Comparison of ENCODE assay signal across 8 cellular contexts in the genomic region with DNA sequence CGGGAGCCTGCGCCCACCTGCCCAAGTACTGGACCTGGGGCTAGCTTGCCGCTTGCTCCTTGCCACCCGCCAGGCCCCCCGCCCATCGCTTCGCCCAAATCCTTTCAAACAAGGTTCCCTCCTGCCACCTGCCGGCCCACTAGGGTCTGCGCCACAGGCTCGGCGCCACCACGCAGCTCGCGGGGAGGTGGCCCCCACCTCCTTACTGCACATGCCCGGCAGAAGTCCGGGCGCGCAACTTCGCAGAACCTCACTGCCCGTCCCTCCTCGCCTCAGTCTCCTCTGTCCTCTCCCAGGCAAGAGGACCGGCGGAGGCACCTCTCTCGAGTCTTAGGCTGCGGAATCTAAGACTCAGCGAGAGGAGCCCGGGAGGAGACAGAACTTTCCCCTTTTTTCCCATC. TPM values are rescaled to one million over a fixed set of nuclear protein-coding genes. Genes with fewer than 3 reads are reported as not detected.
A peak's percentile ranks its signal among the peaks of the same experiment; 100 is the strongest.
DNase-seq lines count a peak whose midpoint lies in the region; ATAC-seq and TF ChIP-seq lines count a peak whose summit lies in the region.

No MANE protein-coding gene starts in this region.

- H3K36me3 ChIP-seq in A673 (ENCODE audit: insufficient read depth, low read length, poor library complexity, severe bottlenecking) = no peaks in the 10 kb centered on the region
- no peaks in the 10 kb centered on the region for H3K36me3 ChIP-seq in mammary epithelial cell (ENCODE audit: insufficient read depth, low read length)
- H3K36me3 ChIP-seq in lower lobe of right lung = no peaks in the 10 kb centered on the region
- H3K36me3 ChIP-seq in tibial artery = no peaks in the 10 kb centered on the region

- no peaks in the 10 kb centered on the region for H4K20me1 ChIP-seq in mammary epithelial cell (ENCODE audit: insufficient read depth, low read length)

- CTCF ChIA-PET in A673 (lab: Charles Lee) = interaction anchor here (1.0 kb wide), 3 partner anchors 22 to 358 kb away, joined by 3 read pairs; partner anchors contain the start of gene STX16
- CTCF ChIA-PET in mammary epithelial cell (lab: Charles Lee; ENCODE audit: low non-redundant PET) = no interaction called here

- H3K27ac ChIP-seq in A673 (ENCODE audit: low read depth, low read length, poor library complexity, severe bottlenecking) (no peak overlapping the region), mammary epithelial cell (ENCODE audit: insufficient read depth, low read depth, low read length) (no peak overlapping the region), lower lobe of right lung (no peak overlapping the region), tibial artery (no peak overlapping the region)

- peak; percentile 45 for DNase-seq in A673 (ENCODE audit: low spot score)
- DNase-seq in GM13977 (ENCODE audit: low spot score) = peak; percentile 67
- peak; percentile 29 for DNase-seq in T follicular helper cell (ENCODE audit: low read depth)
- DNase-seq in mammary epithelial cell = peak; percentile 16
- no peak for DNase-seq in lower lobe of right lung
- peak in 1 of 2 donors; percentile 54 for DNase-seq in tibial artery
- no peak for DNase-seq in MV-4-11 (lab: John Stamatoyannopoulos, UW)

- intact Hi-C loops in A673 (cut with micrococcal nuclease; ENCODE audit: unreplicated experiment) = no loop called here
- intact Hi-C loops in mammary epithelial cell (cut with micrococcal nuclease) = loop anchor here (1.0 to 5.0 kb wide), 2 partner anchors 358 to 607 kb away; no protein-coding TSS in a partner anchor
- intact Hi-C loops in lower lobe of right lung (cut with DNase I) = no loop called here
- intact Hi-C loops in tibial artery (cut with DNase I; ENCODE audit: low total_unique reads) = no loop called here

- peak overlapping the region; percentile 68 for H3K4me2 ChIP-seq in mammary epithelial cell (ENCODE audit: insufficient read depth, low read depth, low read length)

- no peaks in the 10 kb centered on the region for H3K4me1 ChIP-seq in A673 (ENCODE audit: insufficient read depth, low read length, poor library complexity, severe bottlenecking)
- H3K4me1 ChIP-seq in mammary epithelial cell (ENCODE audit: insufficient read depth, low read length) = no peaks in the 10 kb centered on the region
- H3K4me1 ChIP-seq in lower lobe of right lung = no peaks in the 10 kb centered on the region
- H3K4me1 ChIP-seq in tibial artery = peaks cover 0 to 12% (median 5%) of the 10 kb centered on the region in 4 donors

- BruUV-seq in A673 (replicated peaks; lab: Mats Ljungman, UMichigan) = no TSS peak
- BruUV-seq in mammary epithelial cell (replicated peaks; lab: Mats Ljungman, UMichigan) = no TSS peak

- no peak overlapping the region for H3K4me3 ChIP-seq in A673 (ENCODE audit: low read depth, low read length, poor library complexity, severe bottlenecking)
- peak overlapping the region; percentile 6 to 24 (median 22) for H3K4me3 ChIP-seq in mammary epithelial cell (replicated peaks in 1 of 3; ENCODE audit: insufficient read depth in 1 of 3, low read depth in 2 of 3, low read length in 3 of 3)
- H3K4me3 ChIP-seq in lower lobe of right lung = peak overlapping the region; percentile 11
- no peak overlapping the region for H3K4me3 ChIP-seq in tibial artery

- dilution Hi-C loops in mammary epithelial cell (cut with HindIII; ENCODE audit: low sequenced_read_pairs) = no loop called here

- WGBS in mammary epithelial cell (ENCODE audit: low coverage, missing lambda C conversion rate) = 56% methylated on average over 14 of the region's 27 CpGs

- H3K79me2 ChIP-seq in mammary epithelial cell (ENCODE audit: insufficient read depth, low read length) = no peaks in the 10 kb centered on the region

- no peak overlapping the region for H3K9ac ChIP-seq in mammary epithelial cell (ENCODE audit: insufficient read depth, low read length)

- H2AFZ ChIP-seq in mammary epithelial cell (ENCODE audit: low read depth, low read length) = peak overlapping the region; percentile 1

- H3K9me3 ChIP-seq in A673 (ENCODE audit: low read depth, low read length, poor library complexity, severe bottlenecking) (no peaks in the 10 kb centered on the region), mammary epithelial cell (replicated peaks; ENCODE audit: insufficient read depth, low read length) (no peaks in the 10 kb centered on the region), lower lobe of right lung (no peaks in the 10 kb centered on the region), tibial artery (no peaks in the 10 kb centered on the region)

- POLR2A ChIA-PET in A673 (lab: Charles Lee; ENCODE audit: low non-redundant PET) = interaction anchor here (0.6 kb wide), 1 partner anchor 15 kb away, joined by 4 read pairs; no protein-coding TSS in a partner anchor

- H3K27me3 ChIP-seq in A673 (replicated peaks; ENCODE audit: insufficient read depth, low read depth, low read length, poor library complexity) (peaks cover 67% of the 10 kb centered on the region), mammary epithelial cell (ENCODE audit: insufficient read depth, low read length) (peaks cover 9% of the 10 kb centered on the region), lower lobe of right lung (ENCODE audit: low read depth) (peaks cover 44% of the 10 kb centered on the region), tibial artery (peaks cover 0 to 58% of the 10 kb centered on the region in 2 donors)

- ATAC-seq in lower lobe of right lung (peak; percentile 47 to 53), HG03025 (IDR thresholded peaks at IDR 0.05; ENCODE audit: low FRiP score, unreplicated experiment) (no peak)

- in situ Hi-C loops in GM13977 (cut with MboI; ENCODE audit: low pct_unique_long_range_greater_than_20kb, low sequenced_read_pairs, unreplicated experiment) (loop anchor here (25.0 kb wide), 2 partner anchors 352 to 602 kb away; partner anchors contain the start of gene ANKRD60), mammary epithelial cell (cut with MboI; ENCODE audit: low sequenced_read_pairs in 2 of 2) (loop anchor here in 1 of 2 donors (25.0 kb wide), 1 partner anchor 602 kb away; the partner anchor contains the start of gene ANKRD60)

- TF ChIP-seq CTCF in A673 (conservative IDR thresholded peaks at IDR 0.05; ENCODE audit: low read depth, low read length) (peak; percentile 57), GM13977 (IDR thresholded peaks at IDR 0.05; ENCODE audit: extremely low read depth, insufficient read depth, missing control alignments) (peak; percentile 51), mammary epithelial cell (conservative IDR thresholded peaks at IDR 0.05 in 1 of 2, IDR thresholded peaks at IDR 0.05 in 1 of 2; ENCODE audit: extremely low read depth in 1 of 2, insufficient read depth in 1 of 2, low read depth in 1 of 2, low read length in 2 of 2) (peak in 1 of 2 donors; percentile 54), lower lobe of right lung (IDR thresholded peaks at IDR 0.05) (peak; percentile 32), tibial artery (IDR thresholded peaks at IDR 0.05) (peak; percentile 18 to 21)

RNA-seq across cellular contexts. Expression of gene GNAS-AS1, which starts 11.2 kb away (rescaled TPM):
- total RNA-seq in A673 (2021) (6.7 and 7.1 TPM in 2 replicates), mammary epithelial cell (under 1 TPM; 0.33 to 0.73 TPM), lower lobe of right lung (0.97 TPM)
- 0.27 TPM for polyA plus RNA-seq in mammary epithelial cell
- not detected for polyA minus RNA-seq in mammary epithelial cell

RNA-seq across cellular contexts. Expression of gene GNAS, which starts 13.0 kb away (rescaled TPM):
- 1,108 and 1,144 TPM in 2 replicates for total RNA-seq in A673 (2021)
- total RNA-seq in mammary epithelial cell = 100 to 1,000 TPM; 289 to 682 TPM
- polyA plus RNA-seq in mammary epithelial cell = 1,072 TPM
- polyA minus RNA-seq in mammary epithelial cell = 1,722 TPM
- 744 TPM for total RNA-seq in lower lobe of right lung

Comparison
In these comparisons a context has a peak if more than half of its experiments do, and no peak if none do; other contexts are left out.
1. DNase-seq: peak in A673 (single experiment), GM13977 (single experiment), T follicular helper cell (single experiment) and mammary epithelial cell (single experiment); none in lower lobe of right lung (single experiment) and MV-4-11 (single experiment).
2. H3K4me3 ChIP-seq: peak in mammary epithelial cell (3 of 3) and lower lobe of right lung (single experiment); none in A673 (single experiment) and tibial artery (0 of 2).